Comparison of ENCODE assay signal across 18 cellular contexts in genomic region chr3:111732248-111732879, GRCh38. TPM values are rescaled to one million over a fixed set of nuclear protein-coding genes. Genes with fewer than 3 reads are reported as not detected.
DNase-seq lines count a peak whose midpoint lies in the region; ATAC-seq, FAIRE-seq and TF ChIP-seq lines count a peak whose summit lies in the region.
"Had no signal": no experiment of that assay in that cellular context is flagged by ENCODE, and none has a peak within 500 bp of the region (broad histone marks: within the 10 kb centered on the region; RNA-seq: fewer than 3 reads in every experiment).

No MANE protein-coding gene starts in this region.

- DNase-seq in HuH-7.5 (ENCODE audit: low spot score) (peak; percentile 34), WTC11 (ENCODE audit: low spot score) (no peak), left colon (peak; percentile 49 to 54), small intestine (peak; percentile 48), superior temporal gyrus (ENCODE audit: extremely low spot score) (no peak), foreskin melanocyte (no peak)
- no peak for DNase-seq in activated CD4-positive, alpha-beta T cell treated with anti-CD3 and anti-CD28 coated beads, Interleukin-2, amount 50 U/mL, for 48 hours
- no peak for DNase-seq in activated naive CD4-positive, alpha-beta T cell treated with anti-CD3 and anti-CD28 coated beads for 36 hours
- DNase-seq: activated CD4-positive, alpha-beta T cell treated with anti-CD3 and anti-CD28 coated beads, Interleukin-2, amount 50 U/mL, for 4 hours; amygdala; EL; NCI-H2227 treated with DMSO at 0.1 percent for 48 hours; T-helper 9 cell had no signal

- H3K36me3 Mint-ChIP-seq in WTC11 = peaks cover 14% of the 10 kb centered on the region
- H3K36me3 Mint-ChIP-seq in activated naive CD4-positive, alpha-beta T cell treated with anti-CD3 and anti-CD28 coated beads for 36 hours (ENCODE audit: low read depth) = peaks cover 3% of the 10 kb centered on the region

- intact Hi-C loops in left colon (cut with DNase I, micrococcal nuclease) = no loop called here
- intact Hi-C loops in activated naive CD4-positive, alpha-beta T cell treated with anti-CD3 and anti-CD28 coated beads for 36 hours (cut with micrococcal nuclease) = no loop called here

- H3K9me3 Mint-ChIP-seq in WTC11 = peaks cover 16% of the 10 kb centered on the region
- no peaks in the 10 kb centered on the region for H3K9me3 Mint-ChIP-seq in activated naive CD4-positive, alpha-beta T cell treated with anti-CD3 and anti-CD28 coated beads for 36 hours

- no peak overlapping the region for H3K4me3 Mint-ChIP-seq in WTC11
- H3K4me3 Mint-ChIP-seq in activated naive CD4-positive, alpha-beta T cell treated with anti-CD3 and anti-CD28 coated beads for 36 hours = no peak overlapping the region

- H3K36me3 ChIP-seq in small intestine (ENCODE audit: control insufficient read depth in 2 of 2, insufficient read depth in 2 of 2, low read length in 2 of 2) = no peaks in the 10 kb centered on the region
- H3K36me3 ChIP-seq: BLaER1, tibial nerve had no signal

- peaks cover 2 to 6% of the 10 kb centered on the region in 2 donors for H3K4me1 ChIP-seq in small intestine (ENCODE audit: control insufficient read depth in 2 of 2, insufficient read depth in 1 of 2, low read depth in 1 of 2, low read length in 1 of 2)

- H3K27me3 ChIP-seq in small intestine (ENCODE audit: control insufficient read depth in 2 of 2, insufficient read depth in 2 of 2, low read length in 2 of 2) = no peaks in the 10 kb centered on the region
- H3K27me3 ChIP-seq: BLaER1, tibial nerve had no signal

- no peak overlapping the region for H3K4me3 ChIP-seq in small intestine (ENCODE audit: low read depth in 1 of 2, low read length in 2 of 2)
- H3K4me3 ChIP-seq: BLaER1, GM12878, tibial nerve had no signal

- H3K4me1 Mint-ChIP-seq in WTC11 = peaks cover 12% of the 10 kb centered on the region
- H3K4me1 Mint-ChIP-seq in activated naive CD4-positive, alpha-beta T cell treated with anti-CD3 and anti-CD28 coated beads for 36 hours (ENCODE audit: low read depth) = peaks cover 4% of the 10 kb centered on the region

- POLR2A ChIA-PET in WTC11 (lab: Charles Lee) = no interaction called here

- ATAC-seq in WTC11 = peak; percentile 61
- peak; percentile 97 for ATAC-seq in left colon
- ATAC-seq: GM12878 had no signal

- no peaks in the 10 kb centered on the region for H3K9me3 ChIP-seq in small intestine (ENCODE audit: control insufficient read depth, low read depth)
- H3K9me3 ChIP-seq: tibial nerve had no signal

- no peaks in the 10 kb centered on the region for H3K27me3 Mint-ChIP-seq in WTC11 (ENCODE audit: low read depth)
- no peaks in the 10 kb centered on the region for H3K27me3 Mint-ChIP-seq in activated naive CD4-positive, alpha-beta T cell treated with anti-CD3 and anti-CD28 coated beads for 36 hours (ENCODE audit: low read depth)

- TF ChIP-seq CTCF in WTC11 (IDR thresholded peaks at IDR 0.05) = no peak

- no peak for FAIRE-seq in small intestine (lab: Jason Lieb, UNC)
- FAIRE-seq: colon, GM12878, HTR-8/SVneo had no signal

- H3K27ac ChIP-seq in small intestine (ENCODE audit: low read depth in 1 of 2, low read length in 1 of 2) = no peak overlapping the region
- H3K27ac ChIP-seq: BLaER1, tibial nerve had no signal

- CTCF ChIA-PET in WTC11 (lab: Charles Lee) = no interaction called here
- CTCF ChIA-PET in activated naive CD4-positive, alpha-beta T cell treated with anti-CD3 and anti-CD28 coated beads for 36 hours (lab: Charles Lee) = interaction anchor here (0.6 to 1.2 kb wide), 3 partner anchors 15 to 403 kb away, joined by 3 to 5 read pairs (median 3); no protein-coding TSS in a partner anchor

- no peak overlapping the region for H3K27ac Mint-ChIP-seq in WTC11
- no peak overlapping the region for H3K27ac Mint-ChIP-seq in activated naive CD4-positive, alpha-beta T cell treated with anti-CD3 and anti-CD28 coated beads for 36 hours

- WGBS in small intestine, 3 donors = 15 to 67% (median 37%) methylated on average over 5 of the region's 5 CpGs

TF ChIP-seq in WTC11, 78 proteins besides CTCF, POLR2A, EP300 and RAD21:
- TF ChIP-seq ERG (CRISPR knock-in tag; IDR thresholded peaks at IDR 0.05) (no peak), GABPB1 (CRISPR knock-in tag; IDR thresholded peaks at IDR 0.05) (0 out of 2 replicates have a peak, but pooled peaks have one; percentile 40)

RNA-seq across cellular contexts. Expression of gene PLCXD2, which starts 57.9 kb away (rescaled TPM):
- total RNA-seq in WTC11 (2021) (1.8 to 2.4 TPM (median 2.3 TPM) in 3 replicates), left colon (1 to 10 TPM; 6.9 to 7.8 TPM)
- 1 to 10 TPM; 1.4 to 3.4 (median 1.8) TPM for polyA plus RNA-seq in small intestine
- total RNA-seq in activated naive CD4-positive, alpha-beta T cell treated with anti-CD3 and anti-CD28 coated beads for 36 hours = 10 to 100 TPM; 12.5 to 12.6 TPM

Comparison
In these comparisons a context has a peak if more than half of its experiments do, and no peak if none do; other contexts are left out.
1. DNase-seq: peak in HuH-7.5 (single experiment), left colon (2 of 2) and small intestine (single experiment); none in WTC11 (single experiment), activated CD4-positive, alpha-beta T cell treated with anti-CD3 and anti-CD28 coated beads, Interleukin-2, amount 50 U/mL, for 48 hours (0 of 2), superior temporal gyrus (single experiment), foreskin melanocyte (single experiment) and activated naive CD4-positive, alpha-beta T cell treated with anti-CD3 and anti-CD28 coated beads for 36 hours (single experiment).